In genomic region chr4:164482788-164483187, GRCh38 we compare ENCODE assay signal across 8 cellular contexts.
"Had no signal": no experiment of that assay in that cellular context is flagged by ENCODE, and none has a peak within 500 bp of the region (broad histone marks: within the 10 kb centered on the region; RNA-seq: fewer than 3 reads in every experiment).

No MANE protein-coding gene starts in this region.

- H3K4me3 Mint-ChIP-seq: GM23338, H9 had no signal

- ATAC-seq: GM23338, K562 had no signal

- H2AFZ ChIP-seq: GM23338 had no signal

- H3K9me3 Mint-ChIP-seq: GM23338, H9 had no signal

- H3K4me3 ChIP-seq: GM23338, K562 had no signal

- FAIRE-seq: H1, H54, HTR-8/SVneo, K562 had no signal

- H3K27ac Mint-ChIP-seq: H9 had no signal

- H3K4me2 ChIP-seq: GM23338 had no signal

- DNase-seq: H9, HCEC 1CT, IMR-90 had no signal
